Comparison of ENCODE assay signal across 22 cellular contexts in the genomic region with DNA sequence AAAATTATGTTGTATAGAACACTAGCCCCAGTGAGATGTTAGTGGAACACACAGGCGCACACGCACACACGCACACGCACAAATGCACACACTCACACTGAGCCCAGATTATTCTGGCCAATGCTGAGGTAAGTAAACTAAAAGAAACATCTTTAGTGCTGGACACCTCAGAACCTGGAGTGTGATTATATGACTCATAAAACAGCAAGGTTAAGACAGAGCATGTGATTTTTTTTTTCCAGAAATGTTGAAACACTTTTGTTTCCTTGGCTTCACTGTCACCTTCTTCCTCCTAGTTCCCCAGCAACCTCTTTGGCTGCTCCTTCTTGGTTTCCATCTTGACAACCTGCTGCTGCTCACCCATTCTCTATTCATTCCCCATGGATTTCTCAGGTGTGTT.
"Had no signal": no experiment of that assay in that cellular context is flagged by ENCODE, and none has a peak within 500 bp of the region (broad histone marks: within the 10 kb centered on the region; RNA-seq: fewer than 3 reads in every experiment).

No MANE protein-coding gene starts in this region.

- H3K27me3 ChIP-seq: colonic mucosa, gastroesophageal sphincter, ovary, upper lobe of left lung had no signal

- H3K4me1 ChIP-seq: colonic mucosa, gastroesophageal sphincter, lower lobe of right lung, upper lobe of left lung had no signal

- ATAC-seq: activated CD8-positive, alpha-beta T cell treated with anti-CD3 and anti-CD28 coated beads for 36 hours; activated naive CD8-positive, alpha-beta T cell treated with anti-CD3 and anti-CD28 coated beads, Interleukin-2, amount 50 U/mL, for 24 hours; esophagus mucosa; gastroesophageal sphincter; left colon; lower lobe of right lung; natural killer cell; sciatic nerve; stimulated activated memory B cell treated with anti-CD40 and anti-IgM and Interleukin-4, amounts not matched to agents 10 μg/mL and 1 μg/mL and 100 μg/mL, for 72 hours had no signal

- H3K36me3 ChIP-seq: colonic mucosa, gastroesophageal sphincter, lower lobe of right lung, ovary, thoracic aorta, upper lobe of left lung had no signal

- H3K4me2 ChIP-seq: smooth muscle cell had no signal

- H3K9me3 ChIP-seq: colonic mucosa, gastroesophageal sphincter, lower lobe of right lung, ovary, thoracic aorta, upper lobe of left lung had no signal

- DNase-seq: activated B cell treated with CpG ODN at 0.5 μM for 24 hours; activated CD4-positive, alpha-beta T cell treated with anti-CD3 and anti-CD28 coated beads, Interleukin-2, amount 10 ng/mL, durations not matched to agents 24 days and 14 days; activated CD8-positive, alpha-beta T cell treated with anti-CD3 and anti-CD28 coated beads for 36 hours; activated naive CD4-positive, alpha-beta T cell treated with Interleukin-2 at 50 U/mL for 16 hours; activated naive CD8-positive, alpha-beta T cell treated with anti-CD3 and anti-CD28 coated beads, Interleukin-2, amount 50 U/mL, for 24 hours; activated T-cell treated with anti-CD3 and anti-CD28 coated beads, Interleukin-2, amount 50 U/mL, for 24 hours; anterior cingulate cortex; colonic mucosa; left colon; lower lobe of right lung; natural killer cell; ovary; stimulated activated CD4-positive, alpha-beta T cell treated with anti-CD3 and anti-CD28 coated beads, Interleukin-4, amount 100 ng/mL, for 24 hours; T-helper 1 cell; T-helper 9 cell; upper lobe of left lung had no signal

- H3K27ac ChIP-seq: colonic mucosa, gastroesophageal sphincter, lower lobe of right lung, ovary, thoracic aorta, upper lobe of left lung had no signal

- H3K4me3 ChIP-seq: colonic mucosa, gastroesophageal sphincter, lower lobe of right lung, ovary, smooth muscle cell, thoracic aorta, upper lobe of left lung had no signal
